ENCODE assay signal across 8 cellular contexts in genomic region chr19:49816616-49817015, GRCh38. TPM values are rescaled to one million over a fixed set of nuclear protein-coding genes. Genes with fewer than 3 reads are reported as not detected.
A peak's percentile ranks its signal among the peaks of the same experiment; 100 is the strongest.
DNase-seq lines count a peak whose midpoint lies in the region; ATAC-seq lines count a peak whose summit lies in the region.

No MANE protein-coding gene starts in this region.

- no CpG with 5 or more reads among the region's 16 CpGs for WGBS in neuronal stem cell (ENCODE audit: extremely low coverage in 2 of 2, insufficient read length in 2 of 2, insufficient replicate concordance in 1 of 2), 2 donors

- no peak overlapping the region for H3K18ac ChIP-seq in neuronal stem cell (ENCODE audit: low read length)

- no peak overlapping the region for H4K8ac ChIP-seq in neuronal stem cell (ENCODE audit: low read depth, low read length)

- H3K4ac ChIP-seq in neuronal stem cell (ENCODE audit: low read length), result no peak overlapping the region

- no peaks in the 10 kb centered on the region for H3K9me3 ChIP-seq in MG63
- H3K9me3 ChIP-seq in neuronal stem cell (replicated peaks in 1 of 2; ENCODE audit: control insufficient read depth in 2 of 2, insufficient read depth in 1 of 2, low read depth in 1 of 2, low read length in 2 of 2), result peaks cover 0 to 2% of the 10 kb centered on the region in 2 donors

- no peak overlapping the region for H3K23ac ChIP-seq in neuronal stem cell (ENCODE audit: low read depth, low read length, poor library complexity)

- H3K27ac ChIP-seq in ACC112 (ENCODE audit: low read depth, low read length) (peak overlapping the region; percentile 93), neuronal stem cell (replicated peaks; ENCODE audit: low read length) (peak overlapping the region; percentile 69)

- H3K4me3 ChIP-seq in ACC112 (ENCODE audit: low read depth, low read length) (peak overlapping the region; percentile 90; the same call in 1 of the 2 replicates), MG63 (peak overlapping the region; percentile 93), neuronal stem cell (ENCODE audit: low read length in 2 of 2) (no peak overlapping the region)

- H3K14ac ChIP-seq in neuronal stem cell (ENCODE audit: low read length), result no peak overlapping the region

- H3K79me2 ChIP-seq in ACC112 (ENCODE audit: control insufficient read depth, insufficient read depth, low read length, unreplicated experiment), result peaks cover 25% of the 10 kb centered on the region

- H3K4me3 Mint-ChIP-seq in effector memory CD8-positive, alpha-beta T cell, result no peak overlapping the region

- no peak overlapping the region for H4K91ac ChIP-seq in neuronal stem cell (ENCODE audit: low read depth, low read length, poor library complexity)

- no peak overlapping the region for H2AFZ ChIP-seq in ACC112 (ENCODE audit: low read length, unreplicated experiment)
- H2AFZ ChIP-seq in neuronal stem cell (ENCODE audit: low read length), result no peak overlapping the region

- no peak overlapping the region for H3K4me2 ChIP-seq in neuronal stem cell (ENCODE audit: insufficient read depth, low read length, poor library complexity, severe bottlenecking)

- no peak overlapping the region for H2BK12ac ChIP-seq in neuronal stem cell (ENCODE audit: low read length)

- peaks cover 16% of the 10 kb centered on the region for H3K4me1 ChIP-seq in ACC112 (ENCODE audit: control insufficient read depth, insufficient read depth, low read length, unreplicated experiment)
- H3K4me1 ChIP-seq in neuronal stem cell (ENCODE audit: control insufficient read depth in 2 of 2, insufficient read depth in 1 of 2, low read depth in 1 of 2, low read length in 2 of 2), result peaks cover 11 to 15% of the 10 kb centered on the region in 2 donors

- H3K27me3 Mint-ChIP-seq in effector memory CD8-positive, alpha-beta T cell, result no peaks in the 10 kb centered on the region

- H2BK120ac ChIP-seq in neuronal stem cell (ENCODE audit: low read depth, low read length), result peak overlapping the region; percentile 81

- H2BK15ac ChIP-seq in neuronal stem cell (ENCODE audit: low read length), result peak overlapping the region; percentile 43

- H3K36me3 ChIP-seq in ACC112 (ENCODE audit: insufficient read depth, low read length), result no peaks in the 10 kb centered on the region
- H3K36me3 ChIP-seq in MG63, result peaks cover 13% of the 10 kb centered on the region
- peaks cover 9 to 17% of the 10 kb centered on the region in 2 donors for H3K36me3 ChIP-seq in neuronal stem cell (replicated peaks in 1 of 2; ENCODE audit: control insufficient read depth in 2 of 2, insufficient read depth in 2 of 2, low read length in 2 of 2)

- peak overlapping the region; percentile 39 for H2BK5ac ChIP-seq in neuronal stem cell (ENCODE audit: low read length)

- H3K27ac Mint-ChIP-seq in effector memory CD8-positive, alpha-beta T cell, result peak overlapping the region; percentile 100

- ATAC-seq in effector memory CD8-positive, alpha-beta T cell (replicated peaks), result no peak

- H3K36me3 Mint-ChIP-seq in effector memory CD8-positive, alpha-beta T cell (ENCODE audit: insufficient read depth), result peaks cover 62% of the 10 kb centered on the region

- DNase-seq in MG63, result no peak
- DNase-seq in effector memory CD8-positive, alpha-beta T cell, result no peak
- DNase-seq in neuronal stem cell (ENCODE audit: low spot score), result no peak
- no peak for DNase-seq in SW 1271 (lab: John Stamatoyannopoulos, UW)
- DNase-seq in activated CD4-positive, alpha-beta T cell treated with anti-CD3 and anti-CD28 coated beads for 4 hours, result no peak
- DNase-seq in stimulated activated CD4-positive, alpha-beta T cell treated with anti-CD3 and anti-CD28 coated beads, Interleukin-1b, Interleukin-23, amount 100 ng/mL, for 48 hours, result no peak
- DNase-seq in activated effector memory CD4-positive, alpha-beta T cell treated with anti-CD3 and anti-CD28 coated beads, Interleukin-2, amount 50 U/mL, for 16 hours, result no peak

- peaks cover 32 to 36% of the 10 kb centered on the region in 2 donors for H3K4me1 Mint-ChIP-seq in effector memory CD8-positive, alpha-beta T cell (ENCODE audit: low read depth in 2 of 2)

- H3K9me3 Mint-ChIP-seq in effector memory CD8-positive, alpha-beta T cell, result no peaks in the 10 kb centered on the region

- H3K79me1 ChIP-seq in neuronal stem cell (ENCODE audit: low read depth, low read length), result peaks cover 8% of the 10 kb centered on the region

- no peak overlapping the region for H3K9ac ChIP-seq in neuronal stem cell (ENCODE audit: low read depth, low read length, poor library complexity)

- H3K27me3 ChIP-seq in ACC112 (ENCODE audit: insufficient read depth, low read length), result no peaks in the 10 kb centered on the region
- no peaks in the 10 kb centered on the region for H3K27me3 ChIP-seq in MG63
- H3K27me3 ChIP-seq in neuronal stem cell (ENCODE audit: control insufficient read depth in 3 of 3, insufficient read depth in 3 of 3, low read depth in 1 of 3, low read length in 3 of 3), result no peaks in the 10 kb centered on the region

- peak overlapping the region; percentile 79 for H2AK5ac ChIP-seq in neuronal stem cell (ENCODE audit: low read depth, low read length)

RNA-seq across cellular contexts. Expression of gene MED25, which starts 1.5 kb away (rescaled TPM):
- 27.6 and 45.1 TPM in 2 replicates for total RNA-seq in MG63 (2014; rRNA removed; shearing (Covaris generic); ENCODE audit: low replicate concordance)
- 63.1 TPM for polyA plus RNA-seq in neuronal stem cell (2013, experiment 1 of 2)
- polyA plus RNA-seq in neuronal stem cell (2013, experiment 2 of 2), result 64.7 TPM

RNA-seq across cellular contexts. Expression of gene FUZ, which starts 3.5 kb away (rescaled TPM):
- 8.2 and 31.4 TPM in 2 replicates for total RNA-seq in MG63 (2014; rRNA removed; shearing (Covaris generic); ENCODE audit: low replicate concordance)
- 24.3 TPM for polyA plus RNA-seq in neuronal stem cell (2013, experiment 1 of 2)
- 23.9 TPM for polyA plus RNA-seq in neuronal stem cell (2013, experiment 2 of 2)

RNA-seq across cellular contexts. Expression of gene PTOV1, which starts 34.3 kb away (rescaled TPM):
- total RNA-seq in MG63 (2014; rRNA removed; shearing (Covaris generic); ENCODE audit: low replicate concordance), result 45.1 and 96.1 TPM in 2 replicates
- polyA plus RNA-seq in neuronal stem cell (2013, experiment 1 of 2), result 316 TPM
- 321 TPM for polyA plus RNA-seq in neuronal stem cell (2013, experiment 2 of 2)

RNA-seq across cellular contexts. Expression of gene AP2A1, which starts 49.8 kb away (rescaled TPM):
- total RNA-seq in MG63 (2014; rRNA removed; shearing (Covaris generic); ENCODE audit: low replicate concordance), result 83.8 and 115 TPM in 2 replicates
- polyA plus RNA-seq in neuronal stem cell (2013, experiment 1 of 2), result 65.3 TPM
- 66.4 TPM for polyA plus RNA-seq in neuronal stem cell (2013, experiment 2 of 2)

RNA-seq across cellular contexts. Expression of gene PNKP, which starts 50.8 kb away (rescaled TPM):
- 29.4 and 46.4 TPM in 2 replicates for total RNA-seq in MG63 (2014; rRNA removed; shearing (Covaris generic); ENCODE audit: low replicate concordance)
- polyA plus RNA-seq in neuronal stem cell (2013, experiment 1 of 2), result 56.3 TPM
- 62.9 TPM for polyA plus RNA-seq in neuronal stem cell (2013, experiment 2 of 2)

Comparison
In these comparisons a context has a peak if more than half of its experiments do, and no peak if none do; other contexts are left out.
1. H3K4me3 ChIP-seq: peak in ACC112 (single experiment) and MG63 (single experiment); none in neuronal stem cell (0 of 2).